In genomic region chr6:170584954-170585498, GRCh38 we compare ENCODE assay signal across 2 cellular contexts.
TF ChIP-seq lines count a peak whose summit lies in the region.

No MANE protein-coding gene starts in this region.

TF ChIP-seq in GM12878, 131 proteins besides CTCF, POLR2A, EP300 and RAD21:
- TF ChIP-seq RELB (IDR thresholded peaks at IDR 0.05; ENCODE audit: low read depth) (0 out of 2 replicates have a peak, but pooled peaks have one; percentile 9), CBX3 (IDR thresholded peaks at IDR 0.05; ENCODE audit: borderline replicate concordance, low read depth) (no peak), PML (IDR thresholded peaks at IDR 0.05; ENCODE audit: low read length) (0 out of 2 replicates have a peak, but pooled peaks have one; percentile 10), HDGF (IDR thresholded peaks at IDR 0.05) (0 out of 2 replicates have a peak, but pooled peaks have one; percentile 12), TARDBP (IDR thresholded peaks at IDR 0.05; ENCODE audit: borderline replicate concordance) (no peak)
TF ChIP-seq in GM12878: peak in this region for 3.

TF ChIP-seq in liver, 16 proteins besides CTCF, POLR2A, EP300 and RAD21:
- no peak for TF ChIP-seq FOXA2 (IDR thresholded peaks at IDR 0.05)
- TF ChIP-seq YY1 (IDR thresholded peaks at IDR 0.05) = no peak
- TF ChIP-seq REST (IDR thresholded peaks at IDR 0.05) = no peak
- TF ChIP-seq JUND (IDR thresholded peaks at IDR 0.05) = no peak
- no peak for TF ChIP-seq ATF3 (IDR thresholded peaks at IDR 0.05)
- no peak for TF ChIP-seq NR2F2 (IDR thresholded peaks at IDR 0.05)
